26 cellular contexts compared by ENCODE assay signal in genomic region chrX:29269390-29269789, GRCh38.
"Had no signal": no experiment of that assay in that cellular context is flagged by ENCODE, and none has a peak within 500 bp of the region (broad histone marks: within the 10 kb centered on the region; RNA-seq: fewer than 3 reads in every experiment).

No MANE protein-coding gene starts in this region.

- H3K27me3 ChIP-seq: colonic mucosa, esophagus muscularis mucosa, esophagus squamous epithelium, foreskin keratinocyte, gastroesophageal sphincter, heart left ventricle had no signal

- H3K27ac ChIP-seq: colonic mucosa, coronary artery, dorsolateral prefrontal cortex, epithelial cell of prostate, esophagus muscularis mucosa, esophagus squamous epithelium, foreskin keratinocyte, gastrocnemius medialis, gastroesophageal sphincter, heart left ventricle had no signal

- H3K4me1 ChIP-seq: colonic mucosa, esophagus muscularis mucosa, esophagus squamous epithelium, foreskin keratinocyte, gastrocnemius medialis, gastroesophageal sphincter, heart left ventricle had no signal

- ATAC-seq: effector memory CD8-positive, alpha-beta T cell; esophagus mucosa; foreskin keratinocyte; gastrocnemius medialis; gastroesophageal sphincter; heart left ventricle had no signal

- FAIRE-seq: endometrium, endothelial cell of umbilical vein, frontal cortex had no signal

- DNase-seq: colonic mucosa; cortex of kidney; dermis blood vessel endothelial cell; dorsolateral prefrontal cortex; effector CD4-positive, alpha-beta T cell; effector CD8-positive, alpha-beta T cell; effector memory CD4-positive, alpha-beta T cell; effector memory CD8-positive, alpha-beta T cell; endodermal cell; erythroblast; esophagus squamous epithelium; foreskin fibroblast; foreskin keratinocyte; foreskin melanocyte; gastrocnemius medialis; glutamatergic neuron; head of caudate nucleus; heart left ventricle had no signal

- H3K4me3 ChIP-seq: colonic mucosa, coronary artery, dorsolateral prefrontal cortex, esophagus muscularis mucosa, esophagus squamous epithelium, gastrocnemius medialis, gastroesophageal sphincter, heart left ventricle had no signal

- H3K9me3 ChIP-seq: colonic mucosa, esophagus muscularis mucosa, esophagus squamous epithelium, gastrocnemius medialis, gastroesophageal sphincter had no signal

- H3K36me3 ChIP-seq: colonic mucosa, esophagus muscularis mucosa, esophagus squamous epithelium, gastrocnemius medialis, gastroesophageal sphincter, heart left ventricle had no signal
